Comparison of ENCODE assay signal across 8 cellular contexts in genomic region chr9:125126019-125126746, GRCh38. TPM values are rescaled to one million over a fixed set of nuclear protein-coding genes. Genes with fewer than 3 reads are reported as not detected.
DNase-seq lines count a peak whose midpoint lies in the region; ATAC-seq and TF ChIP-seq lines count a peak whose summit lies in the region.

No MANE protein-coding gene starts in this region.

- no peaks in the 10 kb centered on the region for H3K36me3 Mint-ChIP-seq in activated T-helper 17 cell treated with anti-CD3 and anti-CD28 coated beads, Interleukin-2, amount 50 U/mL, for 72 hours (ENCODE audit: low read depth)

- TF ChIP-seq CTCF in tibial nerve (IDR thresholded peaks at IDR 0.05) = no peak

- peak in 1 of 2 donors; percentile 63 for TF ChIP-seq EP300 in tibial nerve (IDR thresholded peaks at IDR 0.05)

- H3K4me1 Mint-ChIP-seq in activated T-helper 17 cell treated with anti-CD3 and anti-CD28 coated beads, Interleukin-2, amount 50 U/mL, for 72 hours = peaks cover 19% of the 10 kb centered on the region

- WGBS in tibial nerve, 2 donors = 46 to 58% methylated on average over 2 of the region's 2 CpGs

- intact Hi-C loops in posterior cingulate gyrus (cut with DNase I) = no loop called here

- no peaks in the 10 kb centered on the region for H3K9me3 ChIP-seq in tibial nerve

- no peak for TF ChIP-seq POLR2A in tibial nerve (IDR thresholded peaks at IDR 0.05)

- no peaks in the 10 kb centered on the region for H3K27me3 Mint-ChIP-seq in activated T-helper 17 cell treated with anti-CD3 and anti-CD28 coated beads, Interleukin-2, amount 50 U/mL, for 72 hours

- H3K4me3 Mint-ChIP-seq in activated T-helper 17 cell treated with anti-CD3 and anti-CD28 coated beads, Interleukin-2, amount 50 U/mL, for 72 hours = peak overlapping the region; percentile 66

- H3K27ac ChIP-seq in tibial nerve = peak overlapping the region in 2 of 4 donors; percentile 50 to 72

- no peaks in the 10 kb centered on the region for H3K36me3 ChIP-seq in tibial nerve

- peak overlapping the region; percentile 94 for H3K27ac Mint-ChIP-seq in activated T-helper 17 cell treated with anti-CD3 and anti-CD28 coated beads, Interleukin-2, amount 50 U/mL, for 72 hours

- H3K27me3 ChIP-seq in tibial nerve = no peaks in the 10 kb centered on the region

- no peak overlapping the region for H3K4me3 ChIP-seq in tibial nerve

- DNase-seq in RPMI7951 (ENCODE audit: low read depth) (peak; percentile 99), fibroblast of the conjunctiva (ENCODE audit: low read depth) (peak; percentile 98), posterior cingulate gyrus (peak; percentile 41 to 97 (median 78)), tibial nerve (ENCODE audit: low spot score in 2 of 2) (peak; percentile 75 to 79), NCI-H345 treated with DMSO at 0.1 percent for 48 hours (lab: John Stamatoyannopoulos, UW; ENCODE audit: unreplicated experiment) (no peak)

- ATAC-seq in GM18517 (IDR thresholded peaks at IDR 0.05; ENCODE audit: unreplicated experiment) (peak; percentile 74), HG03025 (IDR thresholded peaks at IDR 0.05; ENCODE audit: low FRiP score, unreplicated experiment) (peak; percentile 77)
- peak; percentile 98 for ATAC-seq in activated T-helper 17 cell treated with anti-CD3 and anti-CD28 coated beads, Interleukin-2, amount 50 U/mL, for 72 hours (replicated peaks)

- H3K4me1 ChIP-seq in tibial nerve = peaks cover 0 to 23% (median 10%) of the 10 kb centered on the region in 4 donors

- H3K9me3 Mint-ChIP-seq in activated T-helper 17 cell treated with anti-CD3 and anti-CD28 coated beads, Interleukin-2, amount 50 U/mL, for 72 hours = no peaks in the 10 kb centered on the region

RNA-seq across cellular contexts. Expression of gene SCAI, which starts 17.1 kb away (rescaled TPM):
- 3.1 and 3.5 TPM in 2 replicates for total RNA-seq in RPMI7951 (2014; rRNA removed; shearing (Covaris generic))
- total RNA-seq in activated T-helper 17 cell treated with anti-CD3 and anti-CD28 coated beads, Interleukin-2, amount 50 U/mL, for 72 hours = 10 to 100 TPM in 1 of 2 donors, 1 to 10 TPM in 1; 9.7 to 16.1 TPM
- 10 to 100 TPM in 1 of 4 donors, 1 to 10 TPM in 3; 8.8 to 19.2 (median 9.4) TPM for total RNA-seq in tibial nerve
